8 cellular contexts compared by ENCODE assay signal in the genomic region with DNA sequence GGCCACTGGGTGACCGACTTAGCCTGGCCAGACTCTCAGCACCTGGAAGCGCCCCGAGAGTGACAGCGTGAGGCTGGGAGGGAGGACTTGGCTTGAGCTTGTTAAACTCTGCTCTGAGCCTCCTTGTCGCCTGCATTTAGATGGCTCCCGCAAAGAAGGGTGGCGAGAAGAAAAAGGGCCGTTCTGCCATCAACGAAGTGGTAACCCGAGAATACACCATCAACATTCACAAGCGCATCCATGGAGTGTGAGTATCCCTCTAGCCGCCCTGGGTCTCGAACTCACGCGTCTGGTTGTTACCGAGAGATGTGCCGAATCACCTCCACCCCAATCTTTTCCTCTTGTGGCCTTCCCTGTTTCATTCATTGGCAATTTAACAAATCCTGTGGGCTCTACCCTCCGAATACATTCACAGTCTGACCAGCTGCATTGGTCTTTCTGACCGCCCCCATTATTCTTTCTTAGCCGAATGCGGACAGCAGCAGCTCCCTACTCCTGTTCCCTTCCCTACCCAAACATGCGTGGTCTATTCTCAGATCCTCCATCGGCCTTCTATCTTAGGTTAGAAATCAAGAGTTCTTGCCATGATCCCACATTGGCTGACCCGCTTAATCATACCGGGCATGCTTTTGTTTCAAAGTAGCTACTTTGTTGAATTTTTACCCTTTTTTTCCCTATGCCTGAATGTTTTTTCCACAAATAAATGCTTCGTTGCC. TPM values are rescaled to one million over a fixed set of nuclear protein-coding genes. Genes with fewer than 3 reads are reported as not detected.
DNase-seq lines count a peak whose midpoint lies in the region; ATAC-seq lines count a peak whose summit lies in the region.

No MANE protein-coding gene starts in this region.

- H3K4me3 Mint-ChIP-seq in naive thymus-derived CD4-positive, alpha-beta T cell, result peak overlapping the region; percentile 91 to 99 (median 95)

- intact Hi-C loops in naive thymus-derived CD4-positive, alpha-beta T cell (cut with micrococcal nuclease), result loop anchor here (1.0 to 10.0 kb wide), 15 partner anchors 149 to 1665 kb away; partner anchors contain the start of genes CHST10 (in 2 of the 2), MAP4K4 (in 2 of the 2), PDCL3 (in 2 of the 2) and TBC1D8 (in 2 of the 2)

- H3K27me3 ChIP-seq in effector memory CD4-positive, alpha-beta T cell (replicated peaks; ENCODE audit: control insufficient read depth, insufficient read depth, low read length, poor library complexity, severe bottlenecking), result no peaks in the 10 kb centered on the region
- H3K27me3 ChIP-seq in naive thymus-derived CD4-positive, alpha-beta T cell (ENCODE audit: control insufficient read depth in 2 of 2, insufficient read depth in 2 of 2, low read length in 2 of 2), result no peaks in the 10 kb centered on the region

- peaks cover 11% of the 10 kb centered on the region for H3K4me1 ChIP-seq in effector memory CD4-positive, alpha-beta T cell (ENCODE audit: control insufficient read depth, insufficient read depth, low read length, poor library complexity, severe bottlenecking)
- H3K4me1 ChIP-seq in naive thymus-derived CD4-positive, alpha-beta T cell (ENCODE audit: control insufficient read depth in 2 of 2, insufficient read depth in 2 of 2, low read length in 2 of 2), result peaks cover 16 to 18% of the 10 kb centered on the region in 2 donors

- peaks cover 44% of the 10 kb centered on the region for H3K36me3 ChIP-seq in effector memory CD4-positive, alpha-beta T cell (ENCODE audit: control insufficient read depth, insufficient read depth, low read length)
- peaks cover 23 to 48% (median 28%) of the 10 kb centered on the region in 3 experiments for H3K36me3 ChIP-seq in naive thymus-derived CD4-positive, alpha-beta T cell (ENCODE audit: control insufficient read depth in 2 of 3, insufficient read depth in 3 of 3, low read length in 3 of 3)

- CTCF ChIA-PET in naive thymus-derived CD4-positive, alpha-beta T cell (lab: Charles Lee), result interaction anchor here (0.6 to 1.5 kb wide), 4 partner anchors 10 to 393 kb away, joined by 3 to 8 read pairs (median 3); no protein-coding TSS in a partner anchor

- peaks cover 0 to 5% (median 0%) of the 10 kb centered on the region in 5 donors for H3K27me3 Mint-ChIP-seq in naive thymus-derived CD4-positive, alpha-beta T cell

- no peaks in the 10 kb centered on the region for H3K9me3 ChIP-seq in effector memory CD4-positive, alpha-beta T cell (ENCODE audit: control insufficient read depth, low read length)
- H3K9me3 ChIP-seq in naive thymus-derived CD4-positive, alpha-beta T cell (ENCODE audit: control insufficient read depth in 2 of 3, low read length in 3 of 3), result no peaks in the 10 kb centered on the region

- peaks cover 14 to 48% (median 34%) of the 10 kb centered on the region in 5 donors for H3K36me3 Mint-ChIP-seq in naive thymus-derived CD4-positive, alpha-beta T cell

- peak overlapping the region; percentile 99 for H3K4me3 ChIP-seq in effector memory CD4-positive, alpha-beta T cell (ENCODE audit: insufficient read depth, low read depth, low read length, poor library complexity, severe bottlenecking)
- peak overlapping the region; percentile 93 for H3K4me3 ChIP-seq in naive thymus-derived CD4-positive, alpha-beta T cell (ENCODE audit: low read length)

- ATAC-seq in naive thymus-derived CD4-positive, alpha-beta T cell, result no peak
- no peak for ATAC-seq in GM18858 (IDR thresholded peaks at IDR 0.05; ENCODE audit: unreplicated experiment)

- H3K9me3 Mint-ChIP-seq in naive thymus-derived CD4-positive, alpha-beta T cell, result peaks cover 0 to 3% (median 0%) of the 10 kb centered on the region in 11 donors

- DNase-seq in NCI-H748 (lab: John Stamatoyannopoulos, UW; ENCODE audit: unreplicated experiment) (peak; percentile 42), NCI-H748 treated with DMSO at 0.1 percent for 48 hours (lab: John Stamatoyannopoulos, UW) (no peak), OCI-M1 (lab: John Stamatoyannopoulos, UW) (peak; percentile 40), NCI-H1436 treated with DMSO at 0.1 percent for 48 hours (lab: John Stamatoyannopoulos, UW) (no peak), H4 (ENCODE audit: low spot score) (no peak)
- no peak for DNase-seq in effector memory CD4-positive, alpha-beta T cell
- DNase-seq in naive thymus-derived CD4-positive, alpha-beta T cell, result peak in 1 of 9 donors; percentile 13

- peak overlapping the region; percentile 87 for H3K27ac ChIP-seq in effector memory CD4-positive, alpha-beta T cell (ENCODE audit: insufficient read depth, low read length, poor library complexity, severe bottlenecking)
- H3K27ac ChIP-seq in naive thymus-derived CD4-positive, alpha-beta T cell (ENCODE audit: low read depth, low read length), result peak overlapping the region; percentile 86

- POLR2A ChIA-PET in naive thymus-derived CD4-positive, alpha-beta T cell (lab: Charles Lee), result interaction anchor here (0.5 to 2.4 kb wide), 20 partner anchors 10 to 586 kb away, joined by 3 to 22 read pairs (median 3); partner anchors contain the start of genes CNOT11 and PDCL3

- peaks cover 32 to 51% (median 48%) of the 10 kb centered on the region in 7 donors for H3K4me1 Mint-ChIP-seq in naive thymus-derived CD4-positive, alpha-beta T cell

- peak overlapping the region; percentile 88 to 99 (median 98) for H3K27ac Mint-ChIP-seq in naive thymus-derived CD4-positive, alpha-beta T cell

RNA-seq across cellular contexts. Expression of gene RPL31, which starts 0.6 kb away (rescaled TPM):
- 1,000 to 10,000 TPM; 1,182 to 2,835 (median 2,548) TPM for total RNA-seq in naive thymus-derived CD4-positive, alpha-beta T cell
- polyA plus RNA-seq in naive thymus-derived CD4-positive, alpha-beta T cell, result 1,000 to 10,000 TPM; 6,467 to 8,686 TPM
- 1,787 and 1,821 TPM in 2 replicates for total RNA-seq in H4 (2014; rRNA removed; shearing (Covaris generic))

Comparison
In these comparisons a context has a peak if more than half of its experiments do, and no peak if none do; other contexts are left out.
1. DNase-seq: peak in NCI-H748 (single experiment) and OCI-M1 (single experiment); none in NCI-H748 treated with DMSO at 0.1 percent for 48 hours (single experiment), effector memory CD4-positive, alpha-beta T cell (0 of 3), NCI-H1436 treated with DMSO at 0.1 percent for 48 hours (single experiment) and H4 (single experiment).